9 cellular contexts compared by ENCODE assay signal in genomic region chr11:7672960-7673723, GRCh38. TPM values are rescaled to one million over a fixed set of nuclear protein-coding genes. Genes with fewer than 3 reads are reported as not detected.
DNase-seq lines count a peak whose midpoint lies in the region; ATAC-seq and TF ChIP-seq lines count a peak whose summit lies in the region.
"Had no signal": no experiment of that assay in that cellular context is flagged by ENCODE, and none has a peak within 500 bp of the region (broad histone marks: within the 10 kb centered on the region; RNA-seq: fewer than 3 reads in every experiment).

Gene CYB5R2 (minus strand): TSS chr11:7673500. CDS start chr11:7672825, 675 bp downstream.

- H3K27me3 Mint-ChIP-seq in HFFc6 (ENCODE audit: insufficient read depth) (no peaks in the 10 kb centered on the region; the same call in 1 of the 2 replicates), progenitor cell of endocrine pancreas (peaks cover 18% of the 10 kb centered on the region)

- H3K4me1 ChIP-seq in adipocyte (ENCODE audit: control insufficient read depth, insufficient read depth, low read length) (peaks cover 9% of the 10 kb centered on the region), HAP-1 (peaks cover 23% of the 10 kb centered on the region)

- TF ChIP-seq CTCF in HFFc6 (IDR thresholded peaks at IDR 0.05) (no peak), progenitor cell of endocrine pancreas (IDR thresholded peaks at IDR 0.05; ENCODE audit: unreplicated experiment) (no peak)

- H3K9ac ChIP-seq in adipocyte (ENCODE audit: low read length) = peak within 1 kb of the TSS; percentile 84

- DNase-seq in ELF-1 (ENCODE audit: low read depth, low spot score) (peak; percentile 67), HFFc6 (peak; percentile 46), adipocyte (ENCODE audit: low read depth) (peak; percentile 46), left ventricle myocardium superior (peak; percentile 78), progenitor cell of endocrine pancreas (ENCODE audit: low spot score, unreplicated experiment) (peak; percentile 37), HAP-1 (ENCODE audit: low spot score in 2 of 2) (no peak), NCI-H1417 treated with DMSO at 0.1 percent for 48 hours (lab: John Stamatoyannopoulos, UW) (no peak)

- peak within 1 kb of the TSS; percentile 76 for H3K4me3 ChIP-seq in adipocyte (ENCODE audit: low read length)
- no peak within 1 kb of the TSS for H3K4me3 ChIP-seq in HAP-1
- H3K4me3 ChIP-seq: SJSA1 had no signal

- H3K36me3 Mint-ChIP-seq in HFFc6 (ENCODE audit: low read depth) = no peaks in the 10 kb centered on the region
- H3K36me3 Mint-ChIP-seq in progenitor cell of endocrine pancreas (ENCODE audit: insufficient read depth) = no peaks in the 10 kb centered on the region

- in situ Hi-C loops in HAP-1 (cut with MboI; ENCODE audit: low sequenced_read_pairs) = loop anchor here (25.0 kb wide), 1 partner anchor 511 kb away; no protein-coding TSS in a partner anchor

- H3K27ac Mint-ChIP-seq in HFFc6 = peak within 1 kb of the TSS; percentile 73
- peak within 1 kb of the TSS; percentile 88 for H3K27ac Mint-ChIP-seq in progenitor cell of endocrine pancreas

- intact Hi-C loops in left ventricle myocardium superior (cut with micrococcal nuclease) = no loop called here

- peak within 1 kb of the TSS; percentile 84 for H3K4me3 Mint-ChIP-seq in HFFc6
- peak within 1 kb of the TSS; percentile 76 for H3K4me3 Mint-ChIP-seq in progenitor cell of endocrine pancreas (ENCODE audit: low read depth)

- H3K4me1 Mint-ChIP-seq in HFFc6 (ENCODE audit: low read depth) (peaks cover 47% of the 10 kb centered on the region), progenitor cell of endocrine pancreas (ENCODE audit: low read depth) (peaks cover 15% of the 10 kb centered on the region)

- H3K27me3 ChIP-seq in adipocyte (replicated peaks; ENCODE audit: control insufficient read depth, insufficient read depth, low read length) (no peaks in the 10 kb centered on the region), HAP-1 (ENCODE audit: low read depth) (no peaks in the 10 kb centered on the region)
- H3K27me3 ChIP-seq: SJSA1 had no signal

- ATAC-seq in left ventricle myocardium superior = peak; percentile 95
- no peak for ATAC-seq in GM21717 (IDR thresholded peaks at IDR 0.05; ENCODE audit: unreplicated experiment)

- H3K9me3 Mint-ChIP-seq in HFFc6 (no peaks in the 10 kb centered on the region; the same call in 1 of the 2 replicates), progenitor cell of endocrine pancreas (ENCODE audit: low read depth) (no peaks in the 10 kb centered on the region)

- peaks cover 2% of the 10 kb centered on the region for H3K36me3 ChIP-seq in adipocyte (ENCODE audit: control insufficient read depth, insufficient read depth, low read length, severe bottlenecking)
- no peaks in the 10 kb centered on the region for H3K36me3 ChIP-seq in HAP-1 (replicated peaks)
- H3K36me3 ChIP-seq: SJSA1 had no signal

- H3K9me3 ChIP-seq in adipocyte (ENCODE audit: control insufficient read depth, low read length) (no peaks in the 10 kb centered on the region), HAP-1 (0 out of 2 replicates have a peak, but pooled peaks cover 3% of the 10 kb centered on the region)
- H3K9me3 ChIP-seq: SJSA1 had no signal

RNA-seq across cellular contexts. Expression of gene CYB5R2, which starts in this region (rescaled TPM):
- total RNA-seq in HFFc6 (2021; fragmentation: NEBNext Ultra II Directional; extraction: Animal tissue kit (Norgen Biotek cat#: 25700)) = 10 to 100 TPM; 11.7 to 15.0 (median 12.4) TPM
- total RNA-seq in left ventricle myocardium superior (1.2 TPM), progenitor cell of endocrine pancreas (9.1 and 9.7 TPM in 2 replicates)

Comparison
In these comparisons a context has a peak if more than half of its experiments do, and no peak if none do; other contexts are left out.
1. DNase-seq: peak in ELF-1 (single experiment), HFFc6 (single experiment), adipocyte (single experiment), left ventricle myocardium superior (single experiment) and progenitor cell of endocrine pancreas (single experiment); none in HAP-1 (0 of 2) and NCI-H1417 treated with DMSO at 0.1 percent for 48 hours (single experiment).